ENCODE assay signal across 1 cellular context in genomic region chr16:48152226-48152625, GRCh38.
TF ChIP-seq lines count a peak whose summit lies in the region.

No MANE protein-coding gene starts in this region.

TF ChIP-seq in IMR-90, 13 proteins besides CTCF, POLR2A, EP300 and RAD21:
- no peak for TF ChIP-seq CEBPB (IDR thresholded peaks at IDR 0.05; ENCODE audit: low read depth, low read length)
- no peak for TF ChIP-seq CHD1 (IDR thresholded peaks at IDR 0.05; ENCODE audit: low read depth, low read length)
- no peak for TF ChIP-seq SMC3 (IDR thresholded peaks at IDR 0.05; ENCODE audit: low read depth, low read length)
- no peak for TF ChIP-seq RFX5 (IDR thresholded peaks at IDR 0.05; ENCODE audit: low read depth, low read length)
- no peak for TF ChIP-seq ELK1 (IDR thresholded peaks at IDR 0.05; ENCODE audit: borderline replicate concordance, low read depth, low read length)
- no peak for TF ChIP-seq MAFK (IDR thresholded peaks at IDR 0.05; ENCODE audit: low read depth, low read length)
- no peak for TF ChIP-seq FOS (IDR thresholded peaks at IDR 0.05; ENCODE audit: low read depth, low read length)
- no peak for TF ChIP-seq MAZ (IDR thresholded peaks at IDR 0.05; ENCODE audit: borderline replicate concordance, low read depth, low read length)
- TF ChIP-seq NFE2L2 (IDR thresholded peaks at IDR 0.05; ENCODE audit: low read depth, low read length): no peak
- no peak for TF ChIP-seq MXI1 (IDR thresholded peaks at IDR 0.05; ENCODE audit: borderline replicate concordance, low read depth, low read length)
